ENCODE assay signal across 23 cellular contexts in genomic region chr10:133462512-133463305, GRCh38. TPM values are rescaled to one million over a fixed set of nuclear protein-coding genes. Genes with fewer than 3 reads are reported as not detected.
"Had no signal": no experiment of that assay in that cellular context is flagged by ENCODE, and none has a peak within 500 bp of the region (broad histone marks: within the 10 kb centered on the region; RNA-seq: fewer than 3 reads in every experiment).

No MANE protein-coding gene starts in this region.

- H3K79me2 ChIP-seq: parathyroid adenoma had no signal

- ATAC-seq: activated CD4-positive, CD25-positive, alpha-beta regulatory T cell treated with anti-CD3 and anti-CD28 coated beads, Interleukin-2, amount 50 U/mL, for 24 hours; sciatic nerve; stimulated activated effector memory CD8-positive, alpha-beta T cell treated with anti-CD3 and anti-CD28 coated beads, Interleukin-12 subunit alpha, Interleukin-12 subunit beta, amount 100 ng/mL, for 72 hours; stimulated activated naive CD8-positive, alpha-beta T cell treated with anti-CD3 and anti-CD28 coated beads, Interleukin-15, amount 100 ng/mL, for 72 hours; T-cell had no signal

- H3K27me3 Mint-ChIP-seq: stimulated activated naive CD8-positive, alpha-beta T cell treated with anti-CD3 and anti-CD28 coated beads, Interleukin-15, amount 100 ng/mL, for 72 hours had no signal

- H3K4me1 Mint-ChIP-seq: nephron; stimulated activated naive CD8-positive, alpha-beta T cell treated with anti-CD3 and anti-CD28 coated beads, Interleukin-15, amount 100 ng/mL, for 72 hours had no signal

- H3K4me3 Mint-ChIP-seq: nephron; stimulated activated effector memory CD8-positive, alpha-beta T cell treated with anti-CD3 and anti-CD28 coated beads, Interleukin-12 subunit alpha, Interleukin-12 subunit beta, amount 100 ng/mL, for 72 hours; stimulated activated naive CD8-positive, alpha-beta T cell treated with anti-CD3 and anti-CD28 coated beads, Interleukin-15, amount 100 ng/mL, for 72 hours; T-cell; T-helper 2 cell treated with Interferon-gamma antibody and Interleukin-4, amounts not matched to agents 5 μg/mL and 100 μg/mL, for 36 hours had no signal

- H2AFZ ChIP-seq: parathyroid adenoma had no signal

- H3K9me3 ChIP-seq: neutrophil, tibial artery had no signal

- H3K27me3 ChIP-seq: tibial artery had no signal

- H3K4me3 ChIP-seq: tibial artery had no signal

- H3K4me1 ChIP-seq: parathyroid adenoma, tibial artery had no signal

- DNase-seq: activated CD4-positive, alpha-beta T cell treated with anti-CD3 and anti-CD28 coated beads, Interleukin-2, amount 50 U/mL, for 1 hour; activated naive CD4-positive, alpha-beta T cell treated with Interleukin-2 at 50 U/mL for 16 hours; amygdala; cortex of kidney; kidney; mammary epithelial cell; small intestine; stimulated activated CD4-positive, alpha-beta T cell treated with anti-CD3 and anti-CD28 coated beads, Interleukin-2, amount 100 ng/mL, for 24 hours; stimulated activated naive CD8-positive, alpha-beta T cell treated with anti-CD3 and anti-CD28 coated beads, Interleukin-15, amount 100 ng/mL, for 72 hours; T-cell had no signal

- H3K27ac Mint-ChIP-seq: nephron; stimulated activated effector memory CD8-positive, alpha-beta T cell treated with anti-CD3 and anti-CD28 coated beads, Interleukin-12 subunit alpha, Interleukin-12 subunit beta, amount 100 ng/mL, for 72 hours; stimulated activated naive CD8-positive, alpha-beta T cell treated with anti-CD3 and anti-CD28 coated beads, Interleukin-15, amount 100 ng/mL, for 72 hours; T-cell; T-helper 2 cell treated with Interferon-gamma antibody and Interleukin-4, amounts not matched to agents 5 μg/mL and 100 μg/mL, for 36 hours had no signal

- H3K27ac ChIP-seq: epithelial cell of prostate, neutrophil, parathyroid adenoma, tibial artery, VCaP had no signal

- H3K9me3 Mint-ChIP-seq: stimulated activated effector memory CD8-positive, alpha-beta T cell treated with anti-CD3 and anti-CD28 coated beads, Interleukin-12 subunit alpha, Interleukin-12 subunit beta, amount 100 ng/mL, for 72 hours; stimulated activated naive CD8-positive, alpha-beta T cell treated with anti-CD3 and anti-CD28 coated beads, Interleukin-15, amount 100 ng/mL, for 72 hours; T-cell; T-helper 2 cell treated with Interferon-gamma antibody and Interleukin-4, amounts not matched to agents 5 μg/mL and 100 μg/mL, for 36 hours had no signal

- H3K36me3 ChIP-seq: neutrophil had no signal

RNA-seq across cellular contexts. Expression of gene SPRN, which starts 38.3 kb away (rescaled TPM):
- total RNA-seq: activated CD8-positive, alpha-beta memory T cell treated with anti-CD3 and anti-CD28 coated beads for 36 hours; bronchial epithelial cell; kidney; ureter had no signal
